Comparison of ENCODE assay signal across 10 cellular contexts in genomic region chr5:140041099-140041491, GRCh38. TPM values are rescaled to one million over a fixed set of nuclear protein-coding genes. Genes with fewer than 3 reads are reported as not detected.
A peak's percentile ranks its signal among the peaks of the same experiment; 100 is the strongest.
DNase-seq lines count a peak whose midpoint lies in the region; ATAC-seq and TF ChIP-seq lines count a peak whose summit lies in the region.
"Had no signal": no experiment of that assay in that cellular context is flagged by ENCODE, and none has a peak within 500 bp of the region (broad histone marks: within the 10 kb centered on the region; RNA-seq: fewer than 3 reads in every experiment).

No MANE protein-coding gene starts in this region.

- no peak overlapping the region for H2AFZ ChIP-seq in osteoblast (ENCODE audit: low read length)

- H3K36me3 Mint-ChIP-seq in CD8-positive, alpha-beta T cell, result no peaks in the 10 kb centered on the region
- H3K36me3 Mint-ChIP-seq in HFFc6 (ENCODE audit: low read depth), result no peaks in the 10 kb centered on the region
- peaks cover 2% of the 10 kb centered on the region for H3K36me3 Mint-ChIP-seq in central memory CD8-positive, alpha-beta T cell (ENCODE audit: insufficient read depth)

- H4K20me1 ChIP-seq in osteoblast (ENCODE audit: insufficient read depth, low read length), result no peaks in the 10 kb centered on the region

- no peaks in the 10 kb centered on the region for H3K9me3 ChIP-seq in CD8-positive, alpha-beta T cell (ENCODE audit: low read length)
- no peaks in the 10 kb centered on the region for H3K9me3 ChIP-seq in osteoblast (ENCODE audit: low read depth, low read length)

- intact Hi-C loops in CD8-positive, alpha-beta T cell (cut with DNase I, micrococcal nuclease), result no loop called here

- ATAC-seq in CD8-positive, alpha-beta T cell, result no peak
- ATAC-seq in central memory CD8-positive, alpha-beta T cell (replicated peaks; ENCODE audit: extremely low read depth, poor library complexity, severe bottlenecking), result no peak

- no peak for TF ChIP-seq CTCF in CD8-positive, alpha-beta T cell (IDR thresholded peaks at IDR 0.05)
- TF ChIP-seq CTCF in HFFc6 (IDR thresholded peaks at IDR 0.05) (no peak), osteoblast (IDR thresholded peaks at IDR 0.05; ENCODE audit: extremely low read depth, low read depth, low read length) (no peak)

- no peak for DNase-seq in CD8-positive, alpha-beta T cell
- DNase-seq in HFFc6 (no peak), osteoblast (ENCODE audit: insufficient read length, low spot score, missing footprints) (peak; percentile 52), NCI-H82 treated with DMSO at 0.1 percent for 48 hours (lab: John Stamatoyannopoulos, UW; ENCODE audit: unreplicated experiment) (no peak), NCI-H1417 (lab: John Stamatoyannopoulos, UW) (no peak), hepatic stellate cell (ENCODE audit: low spot score) (no peak), hippocampal formation (lab: John Stamatoyannopoulos, UW) (no peak)
- no peak for DNase-seq in central memory CD8-positive, alpha-beta T cell (ENCODE audit: low spot score in 2 of 2)
- DNase-seq: stimulated activated CD4-positive, alpha-beta T cell treated with anti-CD3 and anti-CD28 coated beads, Interleukin-4, amount 100 ng/mL, for 24 hours had no signal

- H3K27me3 ChIP-seq in CD8-positive, alpha-beta T cell (ENCODE audit: insufficient read depth, low read length), result peaks cover 24% of the 10 kb centered on the region
- peaks cover 20% of the 10 kb centered on the region for H3K27me3 ChIP-seq in osteoblast (ENCODE audit: insufficient read depth, low read length)

- H3K4me2 ChIP-seq in osteoblast (ENCODE audit: insufficient read depth, low read length), result peak overlapping the region; percentile 87

- H3K4me1 Mint-ChIP-seq in CD8-positive, alpha-beta T cell (ENCODE audit: low read depth), result peaks cover 26% of the 10 kb centered on the region
- H3K4me1 Mint-ChIP-seq in HFFc6 (ENCODE audit: low read depth), result peaks cover 33% of the 10 kb centered on the region
- H3K4me1 Mint-ChIP-seq in central memory CD8-positive, alpha-beta T cell, result peaks cover 22% of the 10 kb centered on the region

- H3K79me2 ChIP-seq in osteoblast (ENCODE audit: insufficient read depth, low read length), result no peaks in the 10 kb centered on the region

- H3K27me3 Mint-ChIP-seq in CD8-positive, alpha-beta T cell (ENCODE audit: low read depth), result peaks cover 68% of the 10 kb centered on the region
- peaks cover 32% of the 10 kb centered on the region for H3K27me3 Mint-ChIP-seq in HFFc6 (ENCODE audit: insufficient read depth)
- peaks cover 51% of the 10 kb centered on the region for H3K27me3 Mint-ChIP-seq in central memory CD8-positive, alpha-beta T cell

- peak overlapping the region; percentile 77 for H3K4me3 Mint-ChIP-seq in CD8-positive, alpha-beta T cell
- peak overlapping the region; percentile 72; the same call in 1 of the 2 replicates for H3K4me3 Mint-ChIP-seq in HFFc6
- peak overlapping the region; percentile 76 for H3K4me3 Mint-ChIP-seq in central memory CD8-positive, alpha-beta T cell

- H3K4me1 ChIP-seq in CD8-positive, alpha-beta T cell (ENCODE audit: insufficient read depth, low read length), result peaks cover 17% of the 10 kb centered on the region
- H3K4me1 ChIP-seq in osteoblast (ENCODE audit: insufficient read depth, low read length), result peaks cover 19% of the 10 kb centered on the region

- H3K27ac Mint-ChIP-seq in CD8-positive, alpha-beta T cell, result no peak overlapping the region
- no peak overlapping the region for H3K27ac Mint-ChIP-seq in HFFc6
- H3K27ac Mint-ChIP-seq in central memory CD8-positive, alpha-beta T cell (ENCODE audit: low read depth), result peak overlapping the region; percentile 34

- H3K4me3 ChIP-seq in CD8-positive, alpha-beta T cell (ENCODE audit: low read depth, low read length), result no peak overlapping the region
- H3K4me3 ChIP-seq in osteoblast (ENCODE audit: insufficient read depth, low read length), result peak overlapping the region; percentile 75

- CTCF ChIA-PET in CD8-positive, alpha-beta T cell (lab: Charles Lee), result interaction anchor here (0.6 to 2.0 kb wide), 3 partner anchors 10 to 103 kb away, joined by 3 to 6 read pairs (median 3); no protein-coding TSS in a partner anchor

- no peaks in the 10 kb centered on the region for H3K36me3 ChIP-seq in CD8-positive, alpha-beta T cell (ENCODE audit: insufficient read depth, low read length)
- no peaks in the 10 kb centered on the region for H3K36me3 ChIP-seq in osteoblast (ENCODE audit: insufficient read depth, low read length)

- no peaks in the 10 kb centered on the region for H3K9me3 Mint-ChIP-seq in CD8-positive, alpha-beta T cell
- no peaks in the 10 kb centered on the region for H3K9me3 Mint-ChIP-seq in HFFc6
- H3K9me3 Mint-ChIP-seq in central memory CD8-positive, alpha-beta T cell, result no peaks in the 10 kb centered on the region

- H3K27ac ChIP-seq in CD8-positive, alpha-beta T cell (ENCODE audit: low read depth, low read length), result no peak overlapping the region
- H3K27ac ChIP-seq in osteoblast (ENCODE audit: low read depth, low read length), result no peak overlapping the region

- POLR2A ChIA-PET in CD8-positive, alpha-beta T cell (lab: Charles Lee), result no interaction called here

RNA-seq across cellular contexts. Expression of gene NRG2, which starts 2.0 kb away (rescaled TPM):
- under 1 TPM; 0.24 to 0.33 TPM for total RNA-seq in CD8-positive, alpha-beta T cell
- total RNA-seq in HFFc6 (2021; fragmentation: NEBNext Ultra II Directional; extraction: Animal tissue kit (Norgen Biotek cat#: 25700)), result under 1 TPM in 5 of 6 experiments, not detected in 1; 0.11 to 0.35 (median 0.19) TPM
- total RNA-seq in osteoblast, result 0.72 and 0.88 TPM in 2 replicates
- total RNA-seq: T-helper 2 cell treated with Interferon-gamma antibody and Interleukin-4, amounts not matched to agents 100 ng/mL and 5 ng/mL, for 36 hours had no signal
